In the genomic region with DNA sequence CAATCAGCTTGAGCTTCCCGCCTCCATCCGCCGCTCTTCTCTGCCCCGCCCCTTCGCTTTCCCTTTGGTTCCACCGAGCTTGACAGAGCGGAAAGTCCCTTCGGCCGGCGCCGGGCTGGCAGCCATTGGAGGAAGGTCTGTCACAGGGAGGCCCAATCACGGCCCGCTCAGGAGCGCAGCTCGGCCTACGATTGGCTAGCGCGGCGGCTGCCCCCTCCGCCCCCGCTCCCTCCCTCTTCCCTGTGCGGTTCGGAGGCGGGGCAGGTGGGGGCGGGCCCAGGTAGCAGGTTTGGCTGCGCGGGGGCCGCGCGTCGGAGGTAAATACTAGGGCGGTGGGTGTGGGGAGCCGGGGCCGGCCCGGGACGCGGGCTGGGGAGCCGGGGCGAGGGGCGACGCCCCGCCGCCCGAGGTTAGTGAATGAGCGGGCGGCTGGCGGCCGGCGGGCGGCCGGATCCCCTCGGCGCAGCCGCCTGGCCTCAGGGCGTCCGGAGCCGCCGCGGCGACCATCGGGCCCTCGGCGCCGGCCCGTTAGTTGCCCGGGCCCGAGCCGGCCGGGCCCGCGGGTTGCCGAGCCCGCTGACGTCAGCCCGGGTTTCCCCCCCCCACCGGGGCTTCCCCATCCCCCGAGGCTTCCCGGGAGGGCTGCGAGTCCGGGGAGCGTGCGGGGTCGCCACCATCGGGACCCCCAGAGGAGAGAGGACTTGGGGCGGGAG, we compare ENCODE assay signal across 1 cellular context.
TF ChIP-seq lines count a peak whose summit lies in the region.

A gene (plus strand): TSS at position 279 of the 713 bp plus-strand sequence. CDS start 7,613 bp downstream, outside the sequence.

TF ChIP-seq in K562, 482 proteins besides CTCF, POLR2A, EP300 and RAD21 (continued from another document and continues in another):
- TF ChIP-seq ZNF717 (CRISPR knock-in tag; IDR thresholded peaks at IDR 0.05) = no peak
- TF ChIP-seq NFIX (CRISPR knock-in tag; IDR thresholded peaks at IDR 0.05; ENCODE audit: low read depth) = no peak
- TF ChIP-seq CBX1 (IDR thresholded peaks at IDR 0.05; ENCODE audit: low read depth) = no peak
- no peak for TF ChIP-seq PURB (CRISPR knock-in tag; IDR thresholded peaks at IDR 0.05; ENCODE audit: low read depth)
- TF ChIP-seq DMBX1 (CRISPR knock-in tag; IDR thresholded peaks at IDR 0.05; ENCODE audit: borderline replicate concordance) = no peak
- TF ChIP-seq, protein P1, sequence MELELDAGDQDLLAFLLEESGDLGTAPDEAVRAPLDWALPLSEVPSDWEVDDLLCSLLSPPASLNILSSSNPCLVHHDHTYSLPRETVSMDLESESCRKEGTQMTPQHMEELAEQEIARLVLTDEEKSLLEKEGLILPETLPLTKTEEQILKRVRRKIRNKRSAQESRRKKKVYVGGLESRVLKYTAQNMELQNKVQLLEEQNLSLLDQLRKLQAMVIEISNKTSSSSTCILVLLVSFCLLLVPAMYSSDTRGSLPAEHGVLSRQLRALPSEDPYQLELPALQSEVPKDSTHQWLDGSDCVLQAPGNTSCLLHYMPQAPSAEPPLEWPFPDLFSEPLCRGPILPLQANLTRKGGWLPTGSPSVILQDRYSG (tag; conservative IDR thresholded peaks at IDR 0.05; ENCODE audit: low read depth) = no peak
- peak in 1 of 2 experiments; percentile 78; a peak in 1 of 4 replicates for TF ChIP-seq KDM4B (IDR thresholded peaks at IDR 0.05; ENCODE audit: borderline replicate concordance in 2 of 2, low read depth in 1 of 2)
- no peak for TF ChIP-seq YBX1 (IDR thresholded peaks at IDR 0.05)
- no peak for TF ChIP-seq ZNF197 (CRISPR knock-in tag; IDR thresholded peaks at IDR 0.05; ENCODE audit: low read depth)
- TF ChIP-seq, protein P2, sequence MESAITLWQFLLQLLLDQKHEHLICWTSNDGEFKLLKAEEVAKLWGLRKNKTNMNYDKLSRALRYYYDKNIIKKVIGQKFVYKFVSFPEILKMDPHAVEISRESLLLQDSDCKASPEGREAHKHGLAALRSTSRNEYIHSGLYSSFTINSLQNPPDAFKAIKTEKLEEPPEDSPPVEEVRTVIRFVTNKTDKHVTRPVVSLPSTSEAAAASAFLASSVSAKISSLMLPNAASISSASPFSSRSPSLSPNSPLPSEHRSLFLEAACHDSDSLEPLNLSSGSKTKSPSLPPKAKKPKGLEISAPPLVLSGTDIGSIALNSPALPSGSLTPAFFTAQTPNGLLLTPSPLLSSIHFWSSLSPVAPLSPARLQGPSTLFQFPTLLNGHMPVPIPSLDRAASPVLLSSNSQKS (CRISPR knock-in tag; IDR thresholded peaks at IDR 0.05) = no peak
- no peak for TF ChIP-seq KDM5B (IDR thresholded peaks at IDR 0.05; ENCODE audit: insufficient replicate concordance, low read depth, low read length)
- TF ChIP-seq, protein P3, sequence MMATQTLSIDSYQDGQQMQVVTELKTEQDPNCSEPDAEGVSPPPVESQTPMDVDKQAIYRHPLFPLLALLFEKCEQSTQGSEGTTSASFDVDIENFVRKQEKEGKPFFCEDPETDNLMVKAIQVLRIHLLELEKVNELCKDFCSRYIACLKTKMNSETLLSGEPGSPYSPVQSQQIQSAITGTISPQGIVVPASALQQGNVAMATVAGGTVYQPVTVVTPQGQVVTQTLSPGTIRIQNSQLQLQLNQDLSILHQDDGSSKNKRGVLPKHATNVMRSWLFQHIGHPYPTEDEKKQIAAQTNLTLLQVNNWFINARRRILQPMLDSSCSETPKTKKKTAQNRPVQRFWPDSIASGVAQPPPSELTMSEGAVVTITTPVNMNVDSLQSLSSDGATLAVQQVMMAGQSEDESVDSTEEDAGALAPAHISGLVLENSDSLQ (IDR thresholded peaks at IDR 0.05) = peak; percentile 89
- no peak for TF ChIP-seq NFXL1 (CRISPR knock-in tag; IDR thresholded peaks at IDR 0.05)
- TF ChIP-seq PRMT5 (CRISPR knock-in tag; IDR thresholded peaks at IDR 0.05) = no peak
- TF ChIP-seq, protein P4, sequence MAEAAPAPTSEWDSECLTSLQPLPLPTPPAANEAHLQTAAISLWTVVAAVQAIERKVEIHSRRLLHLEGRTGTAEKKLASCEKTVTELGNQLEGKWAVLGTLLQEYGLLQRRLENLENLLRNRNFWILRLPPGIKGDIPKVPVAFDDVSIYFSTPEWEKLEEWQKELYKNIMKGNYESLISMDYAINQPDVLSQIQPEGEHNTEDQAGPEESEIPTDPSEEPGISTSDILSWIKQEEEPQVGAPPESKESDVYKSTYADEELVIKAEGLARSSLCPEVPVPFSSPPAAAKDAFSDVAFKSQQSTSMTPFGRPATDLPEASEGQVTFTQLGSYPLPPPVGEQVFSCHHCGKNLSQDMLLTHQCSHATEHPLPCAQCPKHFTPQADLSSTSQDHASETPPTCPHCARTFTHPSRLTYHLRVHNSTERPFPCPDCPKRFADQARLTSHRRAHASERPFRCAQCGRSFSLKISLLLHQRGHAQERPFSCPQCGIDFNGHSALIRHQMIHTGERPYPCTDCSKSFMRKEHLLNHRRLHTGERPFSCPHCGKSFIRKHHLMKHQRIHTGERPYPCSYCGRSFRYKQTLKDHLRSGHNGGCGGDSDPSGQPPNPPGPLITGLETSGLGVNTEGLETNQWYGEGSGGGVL (CRISPR knock-in tag; IDR thresholded peaks at IDR 0.05) = no peak
- TF ChIP-seq PHF8 (IDR thresholded peaks at IDR 0.05; ENCODE audit: borderline replicate concordance, low read length) = peak; percentile 54; the same call in 1 of the 2 replicates
- TF ChIP-seq ELF1 (tag; IDR thresholded peaks at IDR 0.05) = no peak
- TF ChIP-seq NR3C1 (CRISPR knock-in tag; IDR thresholded peaks at IDR 0.05) = no peak
- no peak for TF ChIP-seq MTA1 (IDR thresholded peaks at IDR 0.05; ENCODE audit: borderline replicate concordance)
- no peak for TF ChIP-seq CBX2 (IDR thresholded peaks at IDR 0.05; ENCODE audit: insufficient read depth, low read length, poor library complexity, severe bottlenecking)
- no peak for TF ChIP-seq HDAC1 (IDR thresholded peaks at IDR 0.05)
- no peak for TF ChIP-seq ZBTB17 (CRISPR knock-in tag; IDR thresholded peaks at IDR 0.05)
- TF ChIP-seq, protein P5, sequence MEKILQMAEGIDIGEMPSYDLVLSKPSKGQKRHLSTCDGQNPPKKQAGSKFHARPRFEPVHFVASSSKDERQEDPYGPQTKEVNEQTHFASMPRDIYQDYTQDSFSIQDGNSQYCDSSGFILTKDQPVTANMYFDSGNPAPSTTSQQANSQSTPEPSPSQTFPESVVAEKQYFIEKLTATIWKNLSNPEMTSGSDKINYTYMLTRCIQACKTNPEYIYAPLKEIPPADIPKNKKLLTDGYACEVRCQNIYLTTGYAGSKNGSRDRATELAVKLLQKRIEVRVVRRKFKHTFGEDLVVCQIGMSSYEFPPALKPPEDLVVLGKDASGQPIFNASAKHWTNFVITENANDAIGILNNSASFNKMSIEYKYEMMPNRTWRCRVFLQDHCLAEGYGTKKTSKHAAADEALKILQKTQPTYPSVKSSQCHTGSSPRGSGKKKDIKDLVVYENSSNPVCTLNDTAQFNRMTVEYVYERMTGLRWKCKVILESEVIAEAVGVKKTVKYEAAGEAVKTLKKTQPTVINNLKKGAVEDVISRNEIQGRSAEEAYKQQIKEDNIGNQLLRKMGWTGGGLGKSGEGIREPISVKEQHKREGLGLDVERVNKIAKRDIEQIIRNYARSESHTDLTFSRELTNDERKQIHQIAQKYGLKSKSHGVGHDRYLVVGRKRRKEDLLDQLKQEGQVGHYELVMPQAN (IDR thresholded peaks at IDR 0.05; ENCODE audit: borderline replicate concordance) = no peak
- 0 out of 2 replicates have a peak, but pooled peaks have one; percentile 9 for TF ChIP-seq FOSL1 (tag; conservative IDR thresholded peaks at IDR 0.05)
- TF ChIP-seq NEUROD1 (IDR thresholded peaks at IDR 0.05; ENCODE audit: borderline replicate concordance, low read depth, low read length, partially characterized antibody) = peak; percentile 92
- TF ChIP-seq U2AF1 (optimal IDR thresholded peaks at IDR 0.05; ENCODE audit: low read depth, low read length) = no peak
- TF ChIP-seq RBM15 (IDR thresholded peaks at IDR 0.05; ENCODE audit: insufficient read depth, low read length) = no peak
- TF ChIP-seq ILK (tag; IDR thresholded peaks at IDR 0.05; ENCODE audit: borderline replicate concordance, low read depth) = no peak
- no peak; the same call in 1 of the 2 replicates for TF ChIP-seq NFE2 (IDR thresholded peaks at IDR 0.05; ENCODE audit: low read depth)
- TF ChIP-seq SP2 (IDR thresholded peaks at IDR 0.05; ENCODE audit: extremely low read depth, low read depth, low read length, poor library complexity, severe bottlenecking) = peak; percentile 65
- TF ChIP-seq PHB (CRISPR knock-in tag; IDR thresholded peaks at IDR 0.05) = no peak
- TF ChIP-seq ZNF174 (CRISPR knock-in tag; IDR thresholded peaks at IDR 0.05) = no peak
- no peak for TF ChIP-seq ZNF79 (CRISPR knock-in tag; IDR thresholded peaks at IDR 0.05; ENCODE audit: low read depth)
- TF ChIP-seq ZNF785 (CRISPR knock-in tag; IDR thresholded peaks at IDR 0.05) = no peak
- TF ChIP-seq, protein P6, sequence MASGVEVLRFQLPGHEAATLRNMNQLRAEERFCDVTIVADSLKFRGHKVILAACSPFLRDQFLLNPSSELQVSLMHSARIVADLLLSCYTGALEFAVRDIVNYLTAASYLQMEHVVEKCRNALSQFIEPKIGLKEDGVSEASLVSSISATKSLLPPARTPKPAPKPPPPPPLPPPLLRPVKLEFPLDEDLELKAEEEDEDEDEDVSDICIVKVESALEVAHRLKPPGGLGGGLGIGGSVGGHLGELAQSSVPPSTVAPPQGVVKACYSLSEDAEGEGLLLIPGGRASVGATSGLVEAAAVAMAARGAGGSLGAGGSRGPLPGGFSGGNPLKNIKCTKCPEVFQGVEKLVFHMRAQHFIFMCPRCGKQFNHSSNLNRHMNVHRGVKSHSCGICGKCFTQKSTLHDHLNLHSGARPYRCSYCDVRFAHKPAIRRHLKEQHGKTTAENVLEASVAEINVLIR (CRISPR knock-in tag; IDR thresholded peaks at IDR 0.05) = peak; percentile 41
- TF ChIP-seq, protein P7, sequence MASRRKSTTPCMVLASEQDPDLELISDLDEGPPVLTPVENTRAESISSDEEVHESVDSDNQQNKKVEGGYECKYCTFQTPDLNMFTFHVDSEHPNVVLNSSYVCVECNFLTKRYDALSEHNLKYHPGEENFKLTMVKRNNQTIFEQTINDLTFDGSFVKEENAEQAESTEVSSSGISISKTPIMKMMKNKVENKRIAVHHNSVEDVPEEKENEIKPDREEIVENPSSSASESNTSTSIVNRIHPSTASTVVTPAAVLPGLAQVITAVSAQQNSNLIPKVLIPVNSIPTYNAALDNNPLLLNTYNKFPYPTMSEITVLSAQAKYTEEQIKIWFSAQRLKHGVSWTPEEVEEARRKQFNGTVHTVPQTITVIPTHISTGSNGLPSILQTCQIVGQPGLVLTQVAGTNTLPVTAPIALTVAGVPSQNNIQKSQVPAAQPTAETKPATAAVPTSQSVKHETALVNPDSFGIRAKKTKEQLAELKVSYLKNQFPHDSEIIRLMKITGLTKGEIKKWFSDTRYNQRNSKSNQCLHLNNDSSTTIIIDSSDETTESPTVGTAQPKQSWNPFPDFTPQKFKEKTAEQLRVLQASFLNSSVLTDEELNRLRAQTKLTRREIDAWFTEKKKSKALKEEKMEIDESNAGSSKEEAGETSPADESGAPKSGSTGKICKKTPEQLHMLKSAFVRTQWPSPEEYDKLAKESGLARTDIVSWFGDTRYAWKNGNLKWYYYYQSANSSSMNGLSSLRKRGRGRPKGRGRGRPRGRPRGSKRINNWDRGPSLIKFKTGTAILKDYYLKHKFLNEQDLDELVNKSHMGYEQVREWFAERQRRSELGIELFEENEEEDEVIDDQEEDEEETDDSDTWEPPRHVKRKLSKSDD (conservative IDR thresholded peaks at IDR 0.05; ENCODE audit: low read length) = no peak
- TF ChIP-seq MYBL2 (IDR thresholded peaks at IDR 0.05; ENCODE audit: low read depth) = no peak
- no peak for TF ChIP-seq MYBL2 (CRISPR knock-in tag; IDR thresholded peaks at IDR 0.05; ENCODE audit: borderline replicate concordance)
- TF ChIP-seq HDAC2 (IDR thresholded peaks at IDR 0.05) = no peak
- TF ChIP-seq ZKSCAN3 (CRISPR knock-in tag; IDR thresholded peaks at IDR 0.05) = no peak
- TF ChIP-seq, protein P8, sequence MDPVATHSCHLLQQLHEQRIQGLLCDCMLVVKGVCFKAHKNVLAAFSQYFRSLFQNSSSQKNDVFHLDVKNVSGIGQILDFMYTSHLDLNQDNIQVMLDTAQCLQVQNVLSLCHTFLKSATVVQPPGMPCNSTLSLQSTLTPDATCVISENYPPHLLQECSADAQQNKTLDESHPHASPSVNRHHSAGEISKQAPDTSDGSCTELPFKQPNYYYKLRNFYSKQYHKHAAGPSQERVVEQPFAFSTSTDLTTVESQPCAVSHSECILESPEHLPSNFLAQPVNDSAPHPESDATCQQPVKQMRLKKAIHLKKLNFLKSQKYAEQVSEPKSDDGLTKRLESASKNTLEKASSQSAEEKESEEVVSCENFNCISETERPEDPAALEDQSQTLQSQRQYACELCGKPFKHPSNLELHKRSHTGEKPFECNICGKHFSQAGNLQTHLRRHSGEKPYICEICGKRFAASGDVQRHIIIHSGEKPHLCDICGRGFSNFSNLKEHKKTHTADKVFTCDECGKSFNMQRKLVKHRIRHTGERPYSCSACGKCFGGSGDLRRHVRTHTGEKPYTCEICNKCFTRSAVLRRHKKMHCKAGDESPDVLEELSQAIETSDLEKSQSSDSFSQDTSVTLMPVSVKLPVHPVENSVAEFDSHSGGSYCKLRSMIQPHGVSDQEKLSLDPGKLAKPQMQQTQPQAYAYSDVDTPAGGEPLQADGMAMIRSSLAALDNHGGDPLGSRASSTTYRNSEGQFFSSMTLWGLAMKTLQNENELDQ (CRISPR knock-in tag; IDR thresholded peaks at IDR 0.05; ENCODE audit: borderline replicate concordance) = no peak
- no peak for TF ChIP-seq SAFB (IDR thresholded peaks at IDR 0.05; ENCODE audit: borderline replicate concordance, low read depth, low read length)
- TF ChIP-seq PHF20 (IDR thresholded peaks at IDR 0.05; ENCODE audit: partially characterized antibody) = no peak
- TF ChIP-seq ZNF583 (CRISPR knock-in tag; IDR thresholded peaks at IDR 0.05) = no peak
- TF ChIP-seq ZNF212 (CRISPR knock-in tag; IDR thresholded peaks at IDR 0.05) = no peak
- peak; percentile 85 to 88 for TF ChIP-seq NRF1 (conservative IDR thresholded peaks at IDR 0.05 in 1 of 2, IDR thresholded peaks at IDR 0.05 in 1 of 2)
- no peak for TF ChIP-seq ZNF778 (CRISPR knock-in tag; IDR thresholded peaks at IDR 0.05)
- TF ChIP-seq CCAR2 (IDR thresholded peaks at IDR 0.05; ENCODE audit: low read depth, low read length) = no peak
- no peak for TF ChIP-seq RBM34 (IDR thresholded peaks at IDR 0.05; ENCODE audit: borderline replicate concordance, insufficient read depth, low read length)
- TF ChIP-seq PHB2 (IDR thresholded peaks at IDR 0.05; ENCODE audit: low read depth) = no peak
- TF ChIP-seq, protein P9, sequence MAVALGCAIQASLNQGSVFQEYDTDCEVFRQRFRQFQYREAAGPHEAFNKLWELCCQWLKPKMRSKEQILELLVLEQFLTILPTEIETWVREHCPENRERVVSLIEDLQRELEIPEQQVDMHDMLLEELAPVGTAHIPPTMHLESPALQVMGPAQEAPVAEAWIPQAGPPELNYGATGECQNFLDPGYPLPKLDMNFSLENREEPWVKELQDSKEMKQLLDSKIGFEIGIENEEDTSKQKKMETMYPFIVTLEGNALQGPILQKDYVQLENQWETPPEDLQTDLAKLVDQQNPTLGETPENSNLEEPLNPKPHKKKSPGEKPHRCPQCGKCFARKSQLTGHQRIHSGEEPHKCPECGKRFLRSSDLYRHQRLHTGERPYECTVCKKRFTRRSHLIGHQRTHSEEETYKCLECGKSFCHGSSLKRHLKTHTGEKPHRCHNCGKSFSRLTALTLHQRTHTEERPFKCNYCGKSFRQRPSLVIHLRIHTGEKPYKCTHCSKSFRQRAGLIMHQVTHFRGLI (CRISPR knock-in tag; IDR thresholded peaks at IDR 0.05) = no peak
